Comparison of ENCODE assay signal across 8 cellular contexts in genomic region chr6:85676086-85676729, GRCh38. TPM values are rescaled to one million over a fixed set of nuclear protein-coding genes. Genes with fewer than 3 reads are reported as not detected.
DNase-seq lines count a peak whose midpoint lies in the region; ATAC-seq, FAIRE-seq and TF ChIP-seq lines count a peak whose summit lies in the region.

No MANE protein-coding gene starts in this region.

- peak overlapping the region; percentile 93 for H3K4me2 ChIP-seq in fibroblast of lung (ENCODE audit: extremely low read depth, insufficient read depth, low read length)

- FAIRE-seq in GM19239 (lab: Jason Lieb, UNC) (peak; percentile 76), HTR-8/SVneo (lab: Jason Lieb, UNC) (no peak)

- no peaks in the 10 kb centered on the region for H3K9me3 ChIP-seq in SJCRH30 (replicated peaks)
- H3K9me3 ChIP-seq in fibroblast of lung (ENCODE audit: control insufficient read depth, insufficient read depth, low read depth, low read length), result no peaks in the 10 kb centered on the region
- no peaks in the 10 kb centered on the region for H3K9me3 ChIP-seq in sigmoid colon

- peaks cover 49% of the 10 kb centered on the region for H3K79me2 ChIP-seq in fibroblast of lung (ENCODE audit: control insufficient read depth, insufficient read depth, low read length)

- TF ChIP-seq POLR2A in sigmoid colon (IDR thresholded peaks at IDR 0.05), result no peak

- peaks cover 6% of the 10 kb centered on the region for H4K20me1 ChIP-seq in fibroblast of lung (ENCODE audit: control insufficient read depth, extremely low read depth, insufficient read depth, low read length)

- peaks cover 9% of the 10 kb centered on the region for H3K4me1 ChIP-seq in SJCRH30
- peaks cover 2% of the 10 kb centered on the region for H3K4me1 ChIP-seq in fibroblast of lung (ENCODE audit: control insufficient read depth, extremely low read depth, insufficient read depth, low read length)
- H3K4me1 ChIP-seq in sigmoid colon, result peaks cover 0 to 47% (median 29%) of the 10 kb centered on the region in 4 donors

- H3K4me3 ChIP-seq in SJCRH30 (peak overlapping the region; percentile 94), fibroblast of lung (replicated peaks in 1 of 4; ENCODE audit: control extremely low read depth in 1 of 4, insufficient read depth in 1 of 4, low read depth in 3 of 4, low read length in 4 of 4) (peak overlapping the region; percentile 84 to 99 (median 97)), sigmoid colon (peak overlapping the region; percentile 85 to 87 (median 86))

- no peak for TF ChIP-seq EP300 in sigmoid colon (IDR thresholded peaks at IDR 0.05)

- H3K36me3 ChIP-seq in SJCRH30 (peaks cover 44% of the 10 kb centered on the region), fibroblast of lung (ENCODE audit: control insufficient read depth, insufficient read depth, low read length) (no peaks in the 10 kb centered on the region), sigmoid colon (peaks cover 0 to 13% (median 0%) of the 10 kb centered on the region in 4 donors)

- H3K27ac ChIP-seq in SJCRH30 (no peak overlapping the region), fibroblast of lung (ENCODE audit: insufficient read depth, low read length) (peak overlapping the region; percentile 40), sigmoid colon (peak overlapping the region; percentile 91 to 98 (median 94))

- DNase-seq in GM19239 (ENCODE audit: insufficient read length, low spot score), result no peak
- peak in 1 of 2 experiments; percentile 10 for DNase-seq in SJCRH30
- DNase-seq in fibroblast of lung (ENCODE audit: low read depth in 2 of 2), result peak in 1 of 2 donors; percentile 50
- DNase-seq in sigmoid colon, result no peak
- DNase-seq in HTR-8/SVneo (ENCODE audit: insufficient read length, low spot score), result no peak
- no peak for DNase-seq in ecto neural progenitor cell (ENCODE audit: low spot score)
- no peak for DNase-seq in posterior vena cava (ENCODE audit: low spot score)

- intact Hi-C loops in sigmoid colon (cut with DNase I), result loop anchor here (5.0 kb wide), 1 partner anchor 191 kb away; no protein-coding TSS in a partner anchor
- intact Hi-C loops in posterior vena cava (cut with DNase I), result no loop called here

- no peak for TF ChIP-seq CTCF in fibroblast of lung (conservative IDR thresholded peaks at IDR 0.05 in 1 of 2, IDR thresholded peaks at IDR 0.05 in 1 of 2; ENCODE audit: low read depth in 1 of 2, low read length in 2 of 2)
- no peak for TF ChIP-seq CTCF in sigmoid colon (IDR thresholded peaks at IDR 0.05)

- H3K9ac ChIP-seq in fibroblast of lung (ENCODE audit: insufficient read depth, low read length), result peak overlapping the region; percentile 48

- WGBS in sigmoid colon, 2 donors, result 7 to 19% methylated on average over 6 of the region's 6 CpGs

- H2AFZ ChIP-seq in fibroblast of lung (ENCODE audit: low read length), result no peak overlapping the region

- H3K27me3 ChIP-seq in SJCRH30 (no peaks in the 10 kb centered on the region), fibroblast of lung (ENCODE audit: control insufficient read depth, insufficient read depth, low read length) (no peaks in the 10 kb centered on the region), sigmoid colon (no peaks in the 10 kb centered on the region)

- ATAC-seq in GM19023 (IDR thresholded peaks at IDR 0.05; ENCODE audit: unreplicated experiment), result no peak

RNA-seq across cellular contexts. Expression of gene SYNCRIP, which starts 33.5 kb away (rescaled TPM):
- total RNA-seq in SJCRH30 (2014; rRNA removed; shearing (Covaris generic)), result 137 and 151 TPM in 2 replicates
- 41.1 and 44.3 TPM in 2 replicates for total RNA-seq in fibroblast of lung
- polyA plus RNA-seq in fibroblast of lung, result 29.2 and 37.7 TPM in 2 replicates
- 113 and 147 TPM in 2 replicates for polyA plus RNA-seq in fibroblast of lung (2012)
- 8.2 and 8.8 TPM in 2 replicates for polyA minus RNA-seq in fibroblast of lung (ENCODE audit: low replicate concordance)
- 10 to 100 TPM; 71.6 to 84.3 (median 77.5) TPM for total RNA-seq in sigmoid colon
- polyA plus RNA-seq in sigmoid colon, result 10 to 100 TPM; 23.1 to 51.1 (median 24.6) TPM
- total RNA-seq in posterior vena cava, result 100 to 1,000 TPM; 113 to 147 TPM
